In genomic region chr12:67025543-67026114, GRCh38 we compare ENCODE assay signal across 8 cellular contexts.
A peak's percentile ranks its signal among the peaks of the same experiment; 100 is the strongest.
DNase-seq lines count a peak whose midpoint lies in the region; ATAC-seq lines count a peak whose summit lies in the region.

No MANE protein-coding gene starts in this region.

- CTCF ChIA-PET in CD4-positive, alpha-beta memory T cell (lab: Charles Lee; ENCODE audit: partially characterized antibody) = interaction anchor here (1.0 to 1.2 kb wide), 2 partner anchors 12 to 14 kb away, joined by 3 read pairs; no protein-coding TSS in a partner anchor

- H3K4me1 ChIP-seq in CD4-positive, alpha-beta memory T cell (ENCODE audit: insufficient read depth, low read length) = no peaks in the 10 kb centered on the region
- no peaks in the 10 kb centered on the region for H3K4me1 ChIP-seq in iPS DF 6.9 (ENCODE audit: control insufficient read depth, insufficient read depth, low read length)

- H3K4me3 Mint-ChIP-seq in CD4-positive, alpha-beta memory T cell = peak overlapping the region in 1 of 8 donors; percentile 13
- no peak overlapping the region for H3K4me3 Mint-ChIP-seq in activated T-helper 2 cell treated with anti-CD3 and anti-CD28 coated beads, Interferon-gamma antibody, Interleukin-2, Interleukin-4, amounts not matched to agents 10 μg/mL and 5 μg/mL and 100 μg/mL, durations not matched to agents 14 hours and 24 hours and 36 hours (ENCODE audit: low read depth)

- peak; percentile 65 for ATAC-seq in GM18858 (IDR thresholded peaks at IDR 0.05; ENCODE audit: unreplicated experiment)
- peak; percentile 91 for ATAC-seq in HG03342 (IDR thresholded peaks at IDR 0.05; ENCODE audit: unreplicated experiment)

- intact Hi-C loops in CD4-positive, alpha-beta memory T cell (cut with micrococcal nuclease) = no loop called here
- intact Hi-C loops in activated T-helper 2 cell treated with anti-CD3 and anti-CD28 coated beads, Interferon-gamma antibody, Interleukin-2, Interleukin-4, amounts not matched to agents 10 μg/mL and 5 μg/mL and 100 μg/mL, durations not matched to agents 14 hours and 24 hours and 36 hours (cut with micrococcal nuclease) = no loop called here

- H3K36me3 Mint-ChIP-seq in CD4-positive, alpha-beta memory T cell = no peaks in the 10 kb centered on the region
- H3K36me3 Mint-ChIP-seq in activated T-helper 2 cell treated with anti-CD3 and anti-CD28 coated beads, Interferon-gamma antibody, Interleukin-2, Interleukin-4, amounts not matched to agents 10 μg/mL and 5 μg/mL and 100 μg/mL, durations not matched to agents 14 hours and 24 hours and 36 hours (ENCODE audit: low read depth) = no peaks in the 10 kb centered on the region

- peaks cover 0 to 2% (median 0%) of the 10 kb centered on the region in 4 donors for H3K4me1 Mint-ChIP-seq in CD4-positive, alpha-beta memory T cell
- no peaks in the 10 kb centered on the region for H3K4me1 Mint-ChIP-seq in activated T-helper 2 cell treated with anti-CD3 and anti-CD28 coated beads, Interferon-gamma antibody, Interleukin-2, Interleukin-4, amounts not matched to agents 10 μg/mL and 5 μg/mL and 100 μg/mL, durations not matched to agents 14 hours and 24 hours and 36 hours (ENCODE audit: low read depth)

- H3K36me3 ChIP-seq in CD4-positive, alpha-beta memory T cell (ENCODE audit: insufficient read depth, low read length) = no peaks in the 10 kb centered on the region
- H3K36me3 ChIP-seq in iPS DF 6.9 (ENCODE audit: control insufficient read depth, insufficient read depth, low read length) = no peaks in the 10 kb centered on the region

- no peak overlapping the region for H3K27ac ChIP-seq in CD4-positive, alpha-beta memory T cell (ENCODE audit: low read depth, low read length)
- no peak overlapping the region for H3K27ac ChIP-seq in iPS DF 6.9 (ENCODE audit: low read length)

- H3K4me3 ChIP-seq in CD4-positive, alpha-beta memory T cell (ENCODE audit: low read length in 2 of 2) = no peak overlapping the region
- H3K4me3 ChIP-seq in iPS DF 6.9 (ENCODE audit: low read length) = no peak overlapping the region

- DNase-seq in CD4-positive, alpha-beta memory T cell = peak in 4 of 5 donors; percentile 14 to 38 (median 20)
- DNase-seq in NOMO-1 treated with DMSO at 0.1 percent for 48 hours (lab: John Stamatoyannopoulos, UW; ENCODE audit: unreplicated experiment) (peak; percentile 23), iPS DF 6.9 (ENCODE audit: low read depth, low spot score) (peak; percentile 58)
- peak; percentile 71 to 75 for DNase-seq in activated T-cell treated with anti-CD3 and anti-CD28 coated beads, Interleukin-2, amount 50 U/mL, for 48 hours
- peak; percentile 19 for DNase-seq in stimulated activated CD8-positive, alpha-beta memory T cell treated with anti-CD3 and anti-CD28 coated beads, Interleukin-15, amount 100 ng/mL, for 24 hours (ENCODE audit: low read depth)
- DNase-seq in activated T-helper 2 cell treated with anti-CD3 and anti-CD28 coated beads, Interferon-gamma antibody, Interleukin-2, Interleukin-4, amounts not matched to agents 10 μg/mL and 5 μg/mL and 100 μg/mL, durations not matched to agents 14 hours and 24 hours and 36 hours (ENCODE audit: low spot score) = no peak

- H3K9me3 Mint-ChIP-seq in CD4-positive, alpha-beta memory T cell = peaks cover 0 to 2% (median 0%) of the 10 kb centered on the region in 8 donors
- no peaks in the 10 kb centered on the region for H3K9me3 Mint-ChIP-seq in activated T-helper 2 cell treated with anti-CD3 and anti-CD28 coated beads, Interferon-gamma antibody, Interleukin-2, Interleukin-4, amounts not matched to agents 10 μg/mL and 5 μg/mL and 100 μg/mL, durations not matched to agents 14 hours and 24 hours and 36 hours

- H3K27me3 Mint-ChIP-seq in CD4-positive, alpha-beta memory T cell = peaks cover 5 to 7% of the 10 kb centered on the region in 2 donors
- peaks cover 8% of the 10 kb centered on the region for H3K27me3 Mint-ChIP-seq in activated T-helper 2 cell treated with anti-CD3 and anti-CD28 coated beads, Interferon-gamma antibody, Interleukin-2, Interleukin-4, amounts not matched to agents 10 μg/mL and 5 μg/mL and 100 μg/mL, durations not matched to agents 14 hours and 24 hours and 36 hours (ENCODE audit: low read depth)

- no CpG with 5 or more reads among the region's 7 CpGs for WGBS in iPS DF 6.9 (ENCODE audit: insufficient coverage, insufficient read length)

- H3K9me3 ChIP-seq in CD4-positive, alpha-beta memory T cell (ENCODE audit: control insufficient read depth in 1 of 2, low read length in 2 of 2) = no peaks in the 10 kb centered on the region
- no peaks in the 10 kb centered on the region for H3K9me3 ChIP-seq in iPS DF 6.9 (ENCODE audit: control insufficient read depth, insufficient read depth, low read length)

- no peak overlapping the region for H3K27ac Mint-ChIP-seq in CD4-positive, alpha-beta memory T cell
- no peak overlapping the region for H3K27ac Mint-ChIP-seq in activated T-helper 2 cell treated with anti-CD3 and anti-CD28 coated beads, Interferon-gamma antibody, Interleukin-2, Interleukin-4, amounts not matched to agents 10 μg/mL and 5 μg/mL and 100 μg/mL, durations not matched to agents 14 hours and 24 hours and 36 hours

- POLR2A ChIA-PET in CD4-positive, alpha-beta memory T cell (lab: Charles Lee; ENCODE audit: partially characterized antibody) = no interaction called here

- H3K27me3 ChIP-seq in CD4-positive, alpha-beta memory T cell (ENCODE audit: insufficient read depth, low read length) = no peaks in the 10 kb centered on the region
- H3K27me3 ChIP-seq in iPS DF 6.9 (ENCODE audit: control insufficient read depth, insufficient read depth, low read length) = no peaks in the 10 kb centered on the region
